ENCODE assay signal across 22 cellular contexts in genomic region chr22:45444168-45444567, GRCh38. TPM values are rescaled to one million over a fixed set of nuclear protein-coding genes. Genes with fewer than 3 reads are reported as not detected.
A peak's percentile ranks its signal among the peaks of the same experiment; 100 is the strongest.
DNase-seq lines count a peak whose midpoint lies in the region; TF ChIP-seq lines count a peak whose summit lies in the region.
"Had no signal": no experiment of that assay in that cellular context is flagged by ENCODE, and none has a peak within 500 bp of the region (broad histone marks: within the 10 kb centered on the region; RNA-seq: fewer than 3 reads in every experiment).

No MANE protein-coding gene starts in this region.

- H3K27ac ChIP-seq in hepatocyte (peak overlapping the region; percentile 37), osteoblast (ENCODE audit: low read depth, low read length) (no peak overlapping the region)
- H3K27ac ChIP-seq in effector memory CD4-positive, alpha-beta T cell (ENCODE audit: insufficient read depth, low read length, poor library complexity, severe bottlenecking) = no peak overlapping the region
- H3K27ac ChIP-seq: BLaER1 had no signal

- H2AFZ ChIP-seq in hepatocyte (no peak overlapping the region), osteoblast (ENCODE audit: low read length) (no peak overlapping the region)

- H3K4me1 ChIP-seq in hepatocyte (ENCODE audit: insufficient read depth) = peaks cover 29% of the 10 kb centered on the region
- no peaks in the 10 kb centered on the region for H3K4me1 ChIP-seq in osteoblast (ENCODE audit: insufficient read depth, low read length)
- H3K4me1 ChIP-seq in effector memory CD4-positive, alpha-beta T cell (ENCODE audit: control insufficient read depth, insufficient read depth, low read length, poor library complexity, severe bottlenecking) = no peaks in the 10 kb centered on the region

- H3K4me2 ChIP-seq in hepatocyte (no peak overlapping the region), osteoblast (ENCODE audit: insufficient read depth, low read length) (no peak overlapping the region)
- H3K4me2 ChIP-seq: BLaER1 had no signal

- WGBS in hepatocyte (ENCODE audit: low lambda C conversion rate, missing lambda C conversion rate) = 21% methylated on average over 3 of the region's 3 CpGs

- H3K9me2 ChIP-seq in hepatocyte (replicated peaks; ENCODE audit: insufficient read depth) = no peaks in the 10 kb centered on the region

- H3K27me3 ChIP-seq in hepatocyte (no peaks in the 10 kb centered on the region), osteoblast (ENCODE audit: insufficient read depth, low read length) (peaks cover 3% of the 10 kb centered on the region)
- no peaks in the 10 kb centered on the region for H3K27me3 ChIP-seq in effector memory CD4-positive, alpha-beta T cell (replicated peaks; ENCODE audit: control insufficient read depth, insufficient read depth, low read length, poor library complexity, severe bottlenecking)
- H3K27me3 ChIP-seq: BLaER1, MG63 had no signal

- no peaks in the 10 kb centered on the region for H4K20me1 ChIP-seq in hepatocyte (ENCODE audit: insufficient read depth, poor library complexity, severe bottlenecking)
- H4K20me1 ChIP-seq in osteoblast (ENCODE audit: insufficient read depth, low read length) = no peaks in the 10 kb centered on the region
- H4K20me1 ChIP-seq: BLaER1 had no signal

- no peaks in the 10 kb centered on the region for H3K79me2 ChIP-seq in hepatocyte
- H3K79me2 ChIP-seq in osteoblast (ENCODE audit: insufficient read depth, low read length) = no peaks in the 10 kb centered on the region

- no peak overlapping the region for H3K4me3 ChIP-seq in hepatocyte
- no peak overlapping the region for H3K4me3 ChIP-seq in osteoblast (ENCODE audit: insufficient read depth, low read length)
- H3K4me3 ChIP-seq in effector memory CD4-positive, alpha-beta T cell (ENCODE audit: insufficient read depth, low read depth, low read length, poor library complexity, severe bottlenecking) = no peak overlapping the region
- H3K4me3 ChIP-seq: BLaER1, MG63 had no signal

- H3K36me3 ChIP-seq in hepatocyte (replicated peaks; ENCODE audit: insufficient read depth, low read depth) (no peaks in the 10 kb centered on the region), osteoblast (ENCODE audit: insufficient read depth, low read length) (no peaks in the 10 kb centered on the region)
- no peaks in the 10 kb centered on the region for H3K36me3 ChIP-seq in effector memory CD4-positive, alpha-beta T cell (ENCODE audit: control insufficient read depth, insufficient read depth, low read length)
- H3K36me3 ChIP-seq: BLaER1, MG63 had no signal

- DNase-seq in EH (ENCODE audit: low read depth) = peak; percentile 56
- peak; percentile 72 for DNase-seq in amniotic epithelial cell (ENCODE audit: low read depth)
- DNase-seq in hepatocyte (ENCODE audit: low spot score) = no peak
- peak; percentile 45 for DNase-seq in osteoblast (ENCODE audit: insufficient read length, low spot score, missing footprints)
- DNase-seq in HUDEP-2 (lab: John Stamatoyannopoulos, UW; ENCODE audit: unreplicated experiment in 76 of 76) = no peak
- DNase-seq in effector memory CD4-positive, alpha-beta T cell = no peak
- DNase-seq in GM03348 (ENCODE audit: low spot score) = no peak
- DNase-seq: CD4-positive, alpha-beta T cell; DND-41; Karpas-422; MG63; NCI-H1417; NCI-H1694 treated with DMSO at 0.1 percent for 48 hours; NCI-H2081 treated with DMSO at 0.1 percent for 48 hours; NCI-H2171 treated with DMSO at 0.1 percent for 48 hours; NCI-H446; NCI-H526; OCI-M1; SHP77 had no signal

- TF ChIP-seq CTCF in hepatocyte (IDR thresholded peaks at IDR 0.05; ENCODE audit: poor library complexity) (no peak), osteoblast (IDR thresholded peaks at IDR 0.05; ENCODE audit: extremely low read depth, low read depth, low read length) (no peak)

- H3K9me3 ChIP-seq in hepatocyte (ENCODE audit: low read depth) = no peaks in the 10 kb centered on the region
- H3K9me3 ChIP-seq in osteoblast (ENCODE audit: low read depth, low read length) = no peaks in the 10 kb centered on the region
- no peaks in the 10 kb centered on the region for H3K9me3 ChIP-seq in effector memory CD4-positive, alpha-beta T cell (ENCODE audit: control insufficient read depth, low read length)
- H3K9me3 ChIP-seq: BLaER1, MG63 had no signal

RNA-seq across cellular contexts. Expression of gene RIBC2, which starts 30.7 kb away (rescaled TPM):
- total RNA-seq in hepatocyte (0.48 and 0.50 TPM in 2 replicates), osteoblast (0.88 TPM in 1 of 2 replicates, not detected in the other)
- polyA plus RNA-seq in hepatocyte = 0.56 and 1.3 TPM in 2 replicates

RNA-seq across cellular contexts. Expression of gene SMC1B, which starts 30.8 kb away (rescaled TPM):
- total RNA-seq in hepatocyte (not detected in 2 replicates), osteoblast (not detected in 2 replicates)
- 0.10 TPM in 1 of 2 replicates, not detected in the other for polyA plus RNA-seq in hepatocyte
- total RNA-seq: A673; CD4-positive, alpha-beta T cell; H1 had no signal

RNA-seq across cellular contexts. Expression of gene FBLN1, which starts 58.5 kb away (rescaled TPM):
- total RNA-seq in hepatocyte (185 and 201 TPM in 2 replicates), osteoblast (88.3 and 122 TPM in 2 replicates)
- 669 and 709 TPM in 2 replicates for polyA plus RNA-seq in hepatocyte
- total RNA-seq: CD4-positive, alpha-beta T cell had no signal

Comparison
In these comparisons a context has a peak if more than half of its experiments do, and no peak if none do; other contexts are left out.
1. DNase-seq: peak in EH (single experiment), amniotic epithelial cell (single experiment) and osteoblast (single experiment); none in hepatocyte (single experiment), HUDEP-2 (0 of 76), effector memory CD4-positive, alpha-beta T cell (0 of 3) and GM03348 (single experiment).